ENCODE assay signal across 11 cellular contexts in genomic region chr20:50516935-50517816, GRCh38. TPM values are rescaled to one million over a fixed set of nuclear protein-coding genes. Genes with fewer than 3 reads are reported as not detected.
DNase-seq lines count a peak whose midpoint lies in the region; ATAC-seq and TF ChIP-seq lines count a peak whose summit lies in the region.
"Had no signal": no experiment of that assay in that cellular context is flagged by ENCODE, and none has a peak within 500 bp of the region (broad histone marks: within the 10 kb centered on the region; RNA-seq: fewer than 3 reads in every experiment).

No MANE protein-coding gene starts in this region.

- peaks cover 10% of the 10 kb centered on the region for H3K36me3 Mint-ChIP-seq in activated naive CD4-positive, alpha-beta T cell treated with anti-CD3 and anti-CD28 coated beads, Interleukin-2, amount 50 U/mL, for 24 hours
- peaks cover 32% of the 10 kb centered on the region for H3K36me3 Mint-ChIP-seq in activated T-helper 1 cell treated with anti-CD3 and anti-CD28 coated beads, Interleukin-12 subunit alpha, Interleukin-12 subunit beta, Interleukin-2, Interleukin-4 antibody, amounts not matched to agents 30 ng/mL and 10 ng/mL and 1 ng/mL, durations not matched to agents 14 hours and 24 hours and 36 hours (ENCODE audit: low read depth)

- CTCF ChIA-PET in PC-9 (lab: Charles Lee), result interaction anchor here (0.5 kb wide), 1 partner anchor 364 kb away, joined by 6 read pairs; no protein-coding TSS in a partner anchor

- H3K4me2 ChIP-seq in mesenchymal stem cell (ENCODE audit: low read length, poor library complexity, severe bottlenecking) (peak overlapping the region; percentile 26), PC-9 (no peak overlapping the region)

- H3K18ac ChIP-seq in mesenchymal stem cell (ENCODE audit: low read depth in 1 of 2, low read length in 2 of 2), result no peak overlapping the region

- peak overlapping the region; percentile 15 for H3K9ac ChIP-seq in mesenchymal stem cell (ENCODE audit: low read length)

- no peak overlapping the region for H2BK5ac ChIP-seq in mesenchymal stem cell (ENCODE audit: low read depth, low read length, poor library complexity, severe bottlenecking)

- H3K4me3 ChIP-seq in mesenchymal stem cell (ENCODE audit: insufficient read depth in 1 of 2, low read depth in 1 of 2, low read length in 2 of 2) (no peak overlapping the region), urinary bladder (ENCODE audit: low read depth, low read length) (no peak overlapping the region), PC-9 (no peak overlapping the region)

- peaks cover 99% of the 10 kb centered on the region for H3K4me1 Mint-ChIP-seq in activated naive CD4-positive, alpha-beta T cell treated with anti-CD3 and anti-CD28 coated beads, Interleukin-2, amount 50 U/mL, for 24 hours
- peaks cover 96% of the 10 kb centered on the region for H3K4me1 Mint-ChIP-seq in activated T-helper 1 cell treated with anti-CD3 and anti-CD28 coated beads, Interleukin-12 subunit alpha, Interleukin-12 subunit beta, Interleukin-2, Interleukin-4 antibody, amounts not matched to agents 30 ng/mL and 10 ng/mL and 1 ng/mL, durations not matched to agents 14 hours and 24 hours and 36 hours (ENCODE audit: low read depth)

- DNase-seq in activated naive CD4-positive, alpha-beta T cell treated with anti-CD3 and anti-CD28 coated beads, Interleukin-2, amount 50 U/mL, for 16 hours, result no peak
- no peak for DNase-seq in activated T-helper 1 cell treated with anti-CD3 and anti-CD28 coated beads, Interleukin-12 subunit alpha, Interleukin-12 subunit beta, Interleukin-2, Interleukin-4 antibody, amounts not matched to agents 30 ng/mL and 10 ng/mL and 1 ng/mL, durations not matched to agents 14 hours and 24 hours and 36 hours (ENCODE audit: low spot score)
- no peak for DNase-seq in mesenchymal stem cell
- no peak for DNase-seq in stimulated activated CD4-positive, alpha-beta T cell treated with anti-CD3 and anti-CD28 coated beads, Interleukin-2, amount 100 ng/mL, for 24 hours
- no peak for DNase-seq in PC-9
- DNase-seq: left ventricle myocardium superior, NCI-H510A treated with DMSO at 0.1 percent for 48 hours, right cardiac atrium had no signal

- H3K36me3 ChIP-seq in mesenchymal stem cell (ENCODE audit: control insufficient read depth in 1 of 2, insufficient read depth in 2 of 2, low read depth in 1 of 2, low read length in 2 of 2) (peaks cover 3 to 13% of the 10 kb centered on the region in 2 experiments), urinary bladder (ENCODE audit: insufficient read depth) (no peaks in the 10 kb centered on the region), PC-9 (ENCODE audit: low read depth) (peaks cover 7% of the 10 kb centered on the region; the same call in 1 of the 2 replicates)

- H3K4me3 Mint-ChIP-seq in activated naive CD4-positive, alpha-beta T cell treated with anti-CD3 and anti-CD28 coated beads, Interleukin-2, amount 50 U/mL, for 24 hours, result peak overlapping the region; percentile 87
- H3K4me3 Mint-ChIP-seq in activated T-helper 1 cell treated with anti-CD3 and anti-CD28 coated beads, Interleukin-12 subunit alpha, Interleukin-12 subunit beta, Interleukin-2, Interleukin-4 antibody, amounts not matched to agents 30 ng/mL and 10 ng/mL and 1 ng/mL, durations not matched to agents 14 hours and 24 hours and 36 hours, result peak overlapping the region; percentile 89

- no peaks in the 10 kb centered on the region for H3K9me2 ChIP-seq in PC-9 (ENCODE audit: insufficient read depth)

- no peak overlapping the region for H3K4ac ChIP-seq in mesenchymal stem cell (ENCODE audit: low read depth in 1 of 2, low read length in 2 of 2)

- H3K9me3 ChIP-seq in mesenchymal stem cell (ENCODE audit: control insufficient read depth, low read length) (no peaks in the 10 kb centered on the region), PC-9 (ENCODE audit: insufficient read depth, low read depth) (no peaks in the 10 kb centered on the region)

- no peak overlapping the region for H2AK5ac ChIP-seq in mesenchymal stem cell (ENCODE audit: low read length, severe bottlenecking)

- H3K79me1 ChIP-seq in mesenchymal stem cell (replicated peaks; ENCODE audit: low read length, poor library complexity, severe bottlenecking), result no peaks in the 10 kb centered on the region

- peaks cover 98% of the 10 kb centered on the region for H3K79me2 ChIP-seq in PC-9 (ENCODE audit: low read depth)

- 80% methylated on average over 6 of the region's 7 CpGs for WGBS in mesenchymal stem cell
- 65% methylated on average over 7 of the region's 7 CpGs for WGBS in urinary bladder

- ATAC-seq in GM21576 (IDR thresholded peaks at IDR 0.05; ENCODE audit: unreplicated experiment), result no peak
- ATAC-seq: left ventricle myocardium superior, right cardiac atrium had no signal

- H4K20me1 ChIP-seq in PC-9 (ENCODE audit: insufficient read depth), result peaks cover 15% of the 10 kb centered on the region; the same call in 1 of the 2 replicates

- intact Hi-C loops in activated T-helper 1 cell treated with anti-CD3 and anti-CD28 coated beads, Interleukin-12 subunit alpha, Interleukin-12 subunit beta, Interleukin-2, Interleukin-4 antibody, amounts not matched to agents 30 ng/mL and 10 ng/mL and 1 ng/mL, durations not matched to agents 14 hours and 24 hours and 36 hours (cut with micrococcal nuclease), result no loop called here
- intact Hi-C loops in PC-9 (cut with micrococcal nuclease; ENCODE audit: unreplicated experiment), result no loop called here

- no peak overlapping the region for H3K14ac ChIP-seq in mesenchymal stem cell (ENCODE audit: low read length in 2 of 2)

- no peaks in the 10 kb centered on the region for H3K27me3 ChIP-seq in mesenchymal stem cell (ENCODE audit: control insufficient read depth in 1 of 2, insufficient read depth in 1 of 2, low read length in 2 of 2)
- no peaks in the 10 kb centered on the region for H3K27me3 ChIP-seq in PC-9 (ENCODE audit: insufficient read depth, low read depth)

- H4K91ac ChIP-seq in mesenchymal stem cell (ENCODE audit: low read length), result no peak overlapping the region

- no peak overlapping the region for H2BK12ac ChIP-seq in mesenchymal stem cell (ENCODE audit: low read length in 2 of 2)

- H3K4me1 ChIP-seq in mesenchymal stem cell (ENCODE audit: control insufficient read depth, insufficient read depth, low read depth, low read length) (peaks cover 18% of the 10 kb centered on the region), urinary bladder (ENCODE audit: insufficient read depth) (peaks cover 2% of the 10 kb centered on the region), PC-9 (replicated peaks; ENCODE audit: insufficient read depth) (peaks cover 27% of the 10 kb centered on the region)

- TF ChIP-seq CTCF in PC-9 (conservative IDR thresholded peaks at IDR 0.05), result no peak

- H3K23ac ChIP-seq in mesenchymal stem cell (ENCODE audit: low read length in 2 of 2), result no peak overlapping the region

- BruUV-seq in PC-9 (replicated peaks; lab: Mats Ljungman, UMichigan), result no TSS peak

- no peaks in the 10 kb centered on the region for H3K27me3 Mint-ChIP-seq in activated naive CD4-positive, alpha-beta T cell treated with anti-CD3 and anti-CD28 coated beads, Interleukin-2, amount 50 U/mL, for 24 hours
- no peaks in the 10 kb centered on the region for H3K27me3 Mint-ChIP-seq in activated T-helper 1 cell treated with anti-CD3 and anti-CD28 coated beads, Interleukin-12 subunit alpha, Interleukin-12 subunit beta, Interleukin-2, Interleukin-4 antibody, amounts not matched to agents 30 ng/mL and 10 ng/mL and 1 ng/mL, durations not matched to agents 14 hours and 24 hours and 36 hours (ENCODE audit: insufficient read depth)

- H3K27ac ChIP-seq in mesenchymal stem cell (ENCODE audit: low read length, poor library complexity, severe bottlenecking) (peak overlapping the region; percentile 82), urinary bladder (ENCODE audit: low read depth) (peak overlapping the region; percentile 32), PC-9 (no peak overlapping the region)

- no peak overlapping the region for H2BK15ac ChIP-seq in mesenchymal stem cell (ENCODE audit: low read depth, poor library complexity, severe bottlenecking)

- no peak overlapping the region for H4K8ac ChIP-seq in mesenchymal stem cell (ENCODE audit: low read length)

- H3F3A ChIP-seq in PC-9 (ENCODE audit: insufficient read depth, low read depth), result no peaks in the 10 kb centered on the region; the same call in 1 of the 2 replicates

- H3K9me3 Mint-ChIP-seq in activated naive CD4-positive, alpha-beta T cell treated with anti-CD3 and anti-CD28 coated beads, Interleukin-2, amount 50 U/mL, for 24 hours, result no peaks in the 10 kb centered on the region
- no peaks in the 10 kb centered on the region for H3K9me3 Mint-ChIP-seq in activated T-helper 1 cell treated with anti-CD3 and anti-CD28 coated beads, Interleukin-12 subunit alpha, Interleukin-12 subunit beta, Interleukin-2, Interleukin-4 antibody, amounts not matched to agents 30 ng/mL and 10 ng/mL and 1 ng/mL, durations not matched to agents 14 hours and 24 hours and 36 hours

- POLR2A ChIA-PET in PC-9 (lab: Charles Lee; ENCODE audit: unreplicated experiment), result interaction anchor here (0.5 kb wide), 1 partner anchor 734 kb away, joined by 4 read pairs; no protein-coding TSS in a partner anchor

- H2AFZ ChIP-seq in mesenchymal stem cell (ENCODE audit: low read depth, low read length) (no peak overlapping the region), PC-9 (no peak overlapping the region)

- H2BK120ac ChIP-seq in mesenchymal stem cell (ENCODE audit: low read depth, low read length), result no peak overlapping the region

- H3K27ac Mint-ChIP-seq in activated naive CD4-positive, alpha-beta T cell treated with anti-CD3 and anti-CD28 coated beads, Interleukin-2, amount 50 U/mL, for 24 hours, result peak overlapping the region; percentile 99
- peak overlapping the region; percentile 99 for H3K27ac Mint-ChIP-seq in activated T-helper 1 cell treated with anti-CD3 and anti-CD28 coated beads, Interleukin-12 subunit alpha, Interleukin-12 subunit beta, Interleukin-2, Interleukin-4 antibody, amounts not matched to agents 30 ng/mL and 10 ng/mL and 1 ng/mL, durations not matched to agents 14 hours and 24 hours and 36 hours

RNA-seq across cellular contexts. Expression of gene PTPN1, which starts 7.0 kb away (rescaled TPM):
- total RNA-seq in activated T-helper 1 cell treated with anti-CD3 and anti-CD28 coated beads, Interleukin-12 subunit alpha, Interleukin-12 subunit beta, Interleukin-2, Interleukin-4 antibody, amounts not matched to agents 30 ng/mL and 10 ng/mL and 1 ng/mL, durations not matched to agents 14 hours and 24 hours and 36 hours, result 60.0 and 60.5 TPM in 2 replicates
- polyA plus RNA-seq in mesenchymal stem cell (2013, experiment 1 of 2), result 66.8 TPM
- polyA plus RNA-seq in mesenchymal stem cell (2013, experiment 2 of 2), result 65.2 TPM
- total RNA-seq in urinary bladder, result 15.0 TPM
- polyA plus RNA-seq in urinary bladder, result 26.4 TPM
- 46.3 and 59.8 TPM in 2 replicates for total RNA-seq in PC-9 (2021)
